In genomic region chr17:50689251-50689650, GRCh38 we compare ENCODE assay signal across 12 cellular contexts. TPM values are rescaled to one million over a fixed set of nuclear protein-coding genes. Genes with fewer than 3 reads are reported as not detected.
A peak's percentile ranks its signal among the peaks of the same experiment; 100 is the strongest.
DNase-seq lines count a peak whose midpoint lies in the region; ATAC-seq, FAIRE-seq and TF ChIP-seq lines count a peak whose summit lies in the region.
"Had no signal": no experiment of that assay in that cellular context is flagged by ENCODE, and none has a peak within 500 bp of the region (broad histone marks: within the 10 kb centered on the region; RNA-seq: fewer than 3 reads in every experiment).

No MANE protein-coding gene starts in this region.

- peak overlapping the region; percentile 54 for H3K27ac Mint-ChIP-seq in MCF 10A (ENCODE audit: low read depth, unreplicated experiment)
- H3K27ac Mint-ChIP-seq: activated T-cell treated with anti-CD3 and anti-CD28 coated beads, Interleukin-2, amount 50 U/mL, for 72 hours had no signal

- DNase-seq in MCF 10A (ENCODE audit: unreplicated experiment) (peak; percentile 80), breast epithelium (ENCODE audit: low spot score in 2 of 2) (no peak), UCSD-AML1 (lab: John Stamatoyannopoulos, UW; ENCODE audit: unreplicated experiment) (peak; percentile 28), islet precursor cell (peak; percentile 95), frontal cortex (ENCODE audit: low spot score in 2 of 2) (no peak)
- DNase-seq in effector CD4-positive, alpha-beta T cell: no peak
- DNase-seq: activated T-cell treated with anti-CD3 and anti-CD28 coated beads, Interleukin-2, amount 50 U/mL, for 72 hours; NCI-H510A; T-helper 1 cell had no signal

- H3K4me1 ChIP-seq in breast epithelium: peaks cover 10 to 12% of the 10 kb centered on the region in 2 donors

- H3K9me3 ChIP-seq in breast epithelium: no peaks in the 10 kb centered on the region

- H3K36me3 Mint-ChIP-seq in MCF 10A (ENCODE audit: insufficient read depth, unreplicated experiment): peaks cover 49% of the 10 kb centered on the region

- ATAC-seq in GM19328 (IDR thresholded peaks at IDR 0.05; ENCODE audit: unreplicated experiment): no peak
- ATAC-seq in HG02571 (IDR thresholded peaks at IDR 0.05; ENCODE audit: unreplicated experiment): no peak
- ATAC-seq: activated T-cell treated with anti-CD3 and anti-CD28 coated beads, Interleukin-2, amount 50 U/mL, for 72 hours had no signal

- no peaks in the 10 kb centered on the region for H3K27me3 Mint-ChIP-seq in MCF 10A (ENCODE audit: insufficient read depth, unreplicated experiment)

- TF ChIP-seq CTCF in MCF 10A (IDR thresholded peaks at IDR 0.05; ENCODE audit: unreplicated experiment) (no peak), breast epithelium (IDR thresholded peaks at IDR 0.05) (no peak)

- H3K4me1 Mint-ChIP-seq in MCF 10A (ENCODE audit: insufficient read depth, unreplicated experiment): peaks cover 55% of the 10 kb centered on the region

- no peaks in the 10 kb centered on the region for H3K36me3 ChIP-seq in breast epithelium

- no peak overlapping the region for H3K4me3 ChIP-seq in breast epithelium
- H3K4me3 ChIP-seq: coronary artery had no signal

- no peak overlapping the region for H3K27ac ChIP-seq in breast epithelium
- H3K27ac ChIP-seq: coronary artery had no signal

- no TSS peak for BruUV-seq in MCF 10A (replicated peaks; lab: Mats Ljungman, UMichigan)

- no peak overlapping the region for H3K4me3 Mint-ChIP-seq in MCF 10A (ENCODE audit: unreplicated experiment)
- H3K4me3 Mint-ChIP-seq: activated T-cell treated with anti-CD3 and anti-CD28 coated beads, Interleukin-2, amount 50 U/mL, for 72 hours had no signal

- CTCF ChIA-PET in MCF 10A (lab: Yijun Ruan, JAX): interaction anchor here (1.1 to 1.3 kb wide), 2 partner anchors 11 to 58 kb away, joined by 3 read pairs; no protein-coding TSS in a partner anchor

- TF ChIP-seq POLR2A in breast epithelium (IDR thresholded peaks at IDR 0.05): no peak

- no peaks in the 10 kb centered on the region for H3K27me3 ChIP-seq in breast epithelium

- POLR2A ChIA-PET in MCF 10A (lab: Yijun Ruan, JAX): interaction anchor here (2.0 kb wide), 1 partner anchor 50 kb away, joined by 5 read pairs; no protein-coding TSS in a partner anchor

- intact Hi-C loops in MCF 10A (cut with micrococcal nuclease) (no loop called here), breast epithelium (cut with DNase I; ENCODE audit: low total_unique reads) (loop anchor here (10.0 kb wide), 1 partner anchor 54 kb away; the partner anchor contains the start of gene ABCC3)

- no peaks in the 10 kb centered on the region for H3K9me3 Mint-ChIP-seq in MCF 10A (ENCODE audit: unreplicated experiment)
- H3K9me3 Mint-ChIP-seq: activated T-cell treated with anti-CD3 and anti-CD28 coated beads, Interleukin-2, amount 50 U/mL, for 72 hours had no signal

- no peak for FAIRE-seq in frontal cortex (lab: Jason Lieb, UNC)

RNA-seq across cellular contexts. Expression of gene ANKRD40, which starts 18.5 kb away (rescaled TPM):
- total RNA-seq in MCF 10A (2022): 42.2 and 46.4 TPM in 2 replicates
- total RNA-seq in breast epithelium: 10 to 100 TPM; 36.7 to 68.6 (median 38.1) TPM
- total RNA-seq in frontal cortex: 28.9 TPM

RNA-seq across cellular contexts. Expression of gene LUC7L3, which starts 30.2 kb away (rescaled TPM):
- total RNA-seq in MCF 10A (2022): 99.4 and 108 TPM in 2 replicates
- total RNA-seq in breast epithelium: 100 to 1,000 TPM in 2 of 3 donors, 10 to 100 TPM in 1; 70.7 to 161 (median 104) TPM
- total RNA-seq in frontal cortex: 115 TPM

RNA-seq across cellular contexts. Expression of gene ABCC3, which starts 54.6 kb away (rescaled TPM):
- 209 and 293 TPM in 2 replicates for total RNA-seq in MCF 10A (2022)
- total RNA-seq in breast epithelium: 100 to 1,000 TPM in 1 of 3 donors, 10 to 100 TPM in 1, 1 to 10 TPM in 1; 6.1 to 122 (median 81.0) TPM
- not detected for total RNA-seq in frontal cortex
- total RNA-seq: activated T-cell treated with anti-CD3 and anti-CD28 coated beads, Interleukin-2, amount 50 U/mL, for 72 hours had no signal

Comparison
In these comparisons a context has a peak if more than half of its experiments do, and no peak if none do; other contexts are left out.
1. DNase-seq: peak in MCF 10A (single experiment), UCSD-AML1 (single experiment) and islet precursor cell (single experiment); none in breast epithelium (0 of 2), frontal cortex (0 of 2) and effector CD4-positive, alpha-beta T cell (single experiment).